8 cellular contexts compared by ENCODE assay signal in the genomic region with DNA sequence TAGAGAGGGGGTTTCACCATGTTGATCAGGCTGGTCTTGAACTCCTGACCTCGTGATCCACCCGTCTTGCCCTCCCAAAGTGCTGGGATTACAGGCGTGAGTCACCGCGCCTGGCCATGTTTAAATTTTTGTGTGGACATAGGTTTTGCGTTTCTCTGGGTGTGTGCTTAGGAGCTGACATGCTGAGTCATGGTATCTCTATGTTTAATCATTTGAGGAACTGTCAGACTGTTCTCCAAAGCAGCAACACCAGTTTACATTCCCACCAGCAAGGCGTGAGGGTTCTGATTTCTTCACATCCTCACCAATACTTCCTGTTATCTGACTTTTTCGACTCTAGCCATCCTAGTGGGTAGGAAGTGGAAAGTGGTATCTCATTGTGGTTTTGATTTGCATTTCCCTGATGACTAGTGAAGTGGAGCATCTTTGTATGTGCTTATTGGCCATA.
A peak's percentile ranks its signal among the peaks of the same experiment; 100 is the strongest.
DNase-seq lines count a peak whose midpoint lies in the region; ATAC-seq, FAIRE-seq and TF ChIP-seq lines count a peak whose summit lies in the region.

No MANE protein-coding gene starts in this region.

- peaks cover 24% of the 10 kb centered on the region for H3K4me1 Mint-ChIP-seq in activated naive CD8-positive, alpha-beta T cell treated with anti-CD3 and anti-CD28 coated beads, Interleukin-2, amount 10 ng/mL, durations not matched to agents 7 days and 5 days

- H2AFZ ChIP-seq in PC-9, result no peak overlapping the region

- peaks cover 14% of the 10 kb centered on the region for H3F3A ChIP-seq in PC-9 (ENCODE audit: insufficient read depth, low read depth)

- H3K4me3 Mint-ChIP-seq in activated naive CD8-positive, alpha-beta T cell treated with anti-CD3 and anti-CD28 coated beads, Interleukin-2, amount 10 ng/mL, durations not matched to agents 7 days and 5 days, result peak overlapping the region; percentile 25

- POLR2A ChIA-PET in A673 (lab: Charles Lee; ENCODE audit: low non-redundant PET) (no interaction called here), PC-9 (lab: Charles Lee; ENCODE audit: unreplicated experiment) (no interaction called here)
- POLR2A ChIA-PET in activated naive CD8-positive, alpha-beta T cell treated with anti-CD3 and anti-CD28 coated beads, Interleukin-2, amount 10 ng/mL, durations not matched to agents 7 days and 5 days (lab: Charles Lee), result interaction anchor here (1.0 to 1.8 kb wide), 2 partner anchors 13 kb away, joined by 3 to 5 read pairs; no protein-coding TSS in a partner anchor

- H3K27ac Mint-ChIP-seq in activated naive CD8-positive, alpha-beta T cell treated with anti-CD3 and anti-CD28 coated beads, Interleukin-2, amount 10 ng/mL, durations not matched to agents 7 days and 5 days, result peak overlapping the region; percentile 54

- H3K9me3 Mint-ChIP-seq in activated naive CD8-positive, alpha-beta T cell treated with anti-CD3 and anti-CD28 coated beads, Interleukin-2, amount 10 ng/mL, durations not matched to agents 7 days and 5 days, result peaks cover 17% of the 10 kb centered on the region

- FAIRE-seq in pancreas (lab: Jason Lieb, UNC), result no peak

- TF ChIP-seq CTCF in A673 (conservative IDR thresholded peaks at IDR 0.05; ENCODE audit: low read depth, low read length), result no peak
- TF ChIP-seq CTCF in PC-9 (conservative IDR thresholded peaks at IDR 0.05), result no peak
- no peak for TF ChIP-seq CTCF in pancreas (IDR thresholded peaks at IDR 0.05)

- no peaks in the 10 kb centered on the region for H3K79me2 ChIP-seq in PC-9 (ENCODE audit: low read depth)

- H4K20me1 ChIP-seq in PC-9 (ENCODE audit: insufficient read depth), result no peaks in the 10 kb centered on the region

- H3K36me3 Mint-ChIP-seq in activated naive CD8-positive, alpha-beta T cell treated with anti-CD3 and anti-CD28 coated beads, Interleukin-2, amount 10 ng/mL, durations not matched to agents 7 days and 5 days, result peaks cover 15% of the 10 kb centered on the region

- intact Hi-C loops in A673 (cut with micrococcal nuclease; ENCODE audit: unreplicated experiment) (no loop called here), PC-9 (cut with micrococcal nuclease; ENCODE audit: unreplicated experiment) (no loop called here), pancreas (cut with DNase I) (no loop called here)

- H3K9me3 ChIP-seq in A673 (ENCODE audit: low read depth, low read length, poor library complexity, severe bottlenecking) (peaks cover 3% of the 10 kb centered on the region), PC-9 (ENCODE audit: insufficient read depth, low read depth) (0 out of 2 replicates have a peak, but pooled peaks cover 11% of the 10 kb centered on the region), pancreas (no peaks in the 10 kb centered on the region)

- no peak overlapping the region for H3K4me3 ChIP-seq in A673 (ENCODE audit: low read depth, low read length, poor library complexity, severe bottlenecking)
- H3K4me3 ChIP-seq in PC-9, result no peak overlapping the region
- H3K4me3 ChIP-seq in pancreas, result no peak overlapping the region

- CTCF ChIA-PET in A673 (lab: Charles Lee), result no interaction called here
- CTCF ChIA-PET in PC-9 (lab: Charles Lee), result no interaction called here

- ATAC-seq in GM19467 (IDR thresholded peaks at IDR 0.05; ENCODE audit: unreplicated experiment) (peak; percentile 72), pancreas (peak in 3 of 4 donors; percentile 19 to 63 (median 38))
- peak; percentile 92 for ATAC-seq in activated naive CD8-positive, alpha-beta T cell treated with anti-CD3 and anti-CD28 coated beads, Interleukin-2, amount 10 ng/mL, durations not matched to agents 7 days and 5 days (ENCODE audit: low read depth)

- 40 to 50% methylated on average over 8 of the region's 8 CpGs for WGBS in pancreas, 2 donors

- no peaks in the 10 kb centered on the region for H3K4me1 ChIP-seq in A673 (ENCODE audit: insufficient read depth, low read length, poor library complexity, severe bottlenecking)
- H3K4me1 ChIP-seq in PC-9 (replicated peaks; ENCODE audit: insufficient read depth), result peaks cover 3% of the 10 kb centered on the region; the same call in 1 of the 2 replicates
- no peaks in the 10 kb centered on the region for H3K4me1 ChIP-seq in pancreas

- DNase-seq in A673 (ENCODE audit: low spot score) (peak; percentile 22), PC-9 (peak; percentile 15 to 86), pancreas (no peak), HPDE6-E6E7 (ENCODE audit: extremely low spot score) (no peak), foreskin melanocyte (no peak), NCI-H2171 treated with DMSO at 0.1 percent for 48 hours (lab: John Stamatoyannopoulos, UW) (no peak)
- DNase-seq in activated naive CD8-positive, alpha-beta T cell treated with anti-CD3 and anti-CD28 coated beads, Interleukin-2, amount 10 ng/mL, durations not matched to agents 7 days and 5 days, result no peak

- H3K27ac ChIP-seq in A673 (ENCODE audit: low read depth, low read length, poor library complexity, severe bottlenecking) (no peak overlapping the region), PC-9 (no peak overlapping the region), pancreas (no peak overlapping the region)

- H3K36me3 ChIP-seq in A673 (ENCODE audit: insufficient read depth, low read length, poor library complexity, severe bottlenecking) (no peaks in the 10 kb centered on the region), PC-9 (ENCODE audit: low read depth) (no peaks in the 10 kb centered on the region), pancreas (no peaks in the 10 kb centered on the region)

- H3K9me2 ChIP-seq in PC-9 (ENCODE audit: insufficient read depth), result no peaks in the 10 kb centered on the region

- BruUV-seq in A673 (replicated peaks; lab: Mats Ljungman, UMichigan) (no TSS peak), PC-9 (replicated peaks; lab: Mats Ljungman, UMichigan) (no TSS peak)

- H3K27me3 ChIP-seq in A673 (replicated peaks; ENCODE audit: insufficient read depth, low read depth, low read length, poor library complexity) (peaks cover 8% of the 10 kb centered on the region), PC-9 (ENCODE audit: insufficient read depth, low read depth) (peaks cover 65% of the 10 kb centered on the region), pancreas (no peaks in the 10 kb centered on the region)

- peaks cover 44% of the 10 kb centered on the region for H3K27me3 Mint-ChIP-seq in activated naive CD8-positive, alpha-beta T cell treated with anti-CD3 and anti-CD28 coated beads, Interleukin-2, amount 10 ng/mL, durations not matched to agents 7 days and 5 days

- H3K4me2 ChIP-seq in PC-9, result no peak overlapping the region

Comparison
In these comparisons a context has a peak if more than half of its experiments do, and no peak if none do; other contexts are left out.
1. DNase-seq: peak in A673 (single experiment) and PC-9 (2 of 2); none in activated naive CD8-positive, alpha-beta T cell treated with anti-CD3 and anti-CD28 coated beads, Interleukin-2, amount 10 ng/mL, durations not matched to agents 7 days and 5 days (single experiment), pancreas (0 of 6), HPDE6-E6E7 (single experiment), foreskin melanocyte (single experiment) and NCI-H2171 treated with DMSO at 0.1 percent for 48 hours (single experiment).
2. ATAC-seq: peak in every context shown above with its lines; median percentile 92 in activated naive CD8-positive, alpha-beta T cell treated with anti-CD3 and anti-CD28 coated beads, Interleukin-2, amount 10 ng/mL, durations not matched to agents 7 days and 5 days; 72 in GM19467; 38 in pancreas.